29 cellular contexts compared by ENCODE assay signal in the genomic region with DNA sequence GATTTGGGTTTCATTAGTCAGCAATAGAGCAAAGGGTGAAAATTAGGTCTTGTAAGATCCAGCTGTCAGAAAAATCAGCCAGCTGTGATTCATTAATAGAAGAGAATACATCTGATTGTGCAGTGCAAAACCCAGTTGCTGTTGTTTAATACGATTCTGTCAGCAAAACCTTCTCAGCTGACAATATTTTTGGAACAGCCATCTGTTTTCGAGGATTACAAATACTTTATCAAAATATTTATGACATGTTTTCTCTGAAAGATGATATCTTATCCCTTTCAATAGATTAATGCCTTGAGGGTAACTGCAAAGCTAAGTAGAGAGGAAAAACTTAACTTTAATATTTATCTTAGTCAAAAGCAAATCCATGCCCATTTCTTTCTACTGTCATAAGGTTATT.
"Had no signal": no experiment of that assay in that cellular context is flagged by ENCODE, and none has a peak within 500 bp of the region (broad histone marks: within the 10 kb centered on the region; RNA-seq: fewer than 3 reads in every experiment).

No MANE protein-coding gene starts in this region.

- DNase-seq: effector CD8-positive, alpha-beta T cell; endodermal cell; hypothalamus; immature natural killer cell; islet precursor cell; kidney glomerular epithelial cell; left colon; mucosa of descending colon; naive thymus-derived CD4-positive, alpha-beta T cell; nephron progenitor cell; nucleus accumbens; stimulated activated CD4-positive, alpha-beta T cell treated with anti-CD3 and anti-CD28 coated beads, Interleukin-12 subunit alpha, Interleukin-12 subunit beta, amount 100 ng/mL, for 4 hours; stimulated activated CD4-positive, alpha-beta T cell treated with anti-CD3 and anti-CD28 coated beads, Interleukin-1b, Interleukin-23, amount 100 ng/mL, for 48 hours; stimulated activated CD4-positive, alpha-beta T cell treated with anti-CD3 and anti-CD28 coated beads, Interleukin-4, amount 100 ng/mL, for 1 hour; stimulated activated CD8-positive, alpha-beta memory T cell treated with anti-CD3 and anti-CD28 coated beads, Interleukin-4, amount 100 ng/mL, for 48 hours; stimulated activated naive CD4-positive, alpha-beta T cell treated with Interleukin-2 at 50 U/mL for 16 hours; stomach; thyroid gland; trophoblast cell had no signal

- H3K36me3 Mint-ChIP-seq: immature natural killer cell, memory B cell had no signal

- H3K27ac Mint-ChIP-seq: dendritic cell treated with granulocyte-macrophage colony-stimulating factor and Interleukin-4, amounts not matched to agents 40 ng/mL and 50 ng/mL, for 4 days; endodermal cell; immature natural killer cell; memory B cell; mesothelial cell of epicardium; naive thymus-derived CD4-positive, alpha-beta T cell; nephron progenitor cell had no signal

- ATAC-seq: left colon; mucosa of descending colon; naive thymus-derived CD4-positive, alpha-beta T cell; sciatic nerve had no signal

- H3K9me3 Mint-ChIP-seq: endodermal cell had no signal

- H3K4me1 Mint-ChIP-seq: endodermal cell; memory B cell; naive thymus-derived CD4-positive, alpha-beta T cell; nephron progenitor cell had no signal

- H3K27me3 Mint-ChIP-seq: dendritic cell treated with granulocyte-macrophage colony-stimulating factor and Interleukin-4, amounts not matched to agents 40 ng/mL and 50 ng/mL, for 4 days; memory B cell; naive thymus-derived CD4-positive, alpha-beta T cell had no signal

- H3K4me3 ChIP-seq: esophagus muscularis mucosa, lung, mucosa of descending colon, prostate gland, right atrium auricular region, smooth muscle cell, stomach, thyroid gland, vagina had no signal

- H3K4me3 Mint-ChIP-seq: dendritic cell treated with granulocyte-macrophage colony-stimulating factor and Interleukin-4, amounts not matched to agents 40 ng/mL and 50 ng/mL, for 4 days; endodermal cell; immature natural killer cell; memory B cell; mesothelial cell of epicardium; naive thymus-derived CD4-positive, alpha-beta T cell; nephron progenitor cell had no signal
